Comparison of ENCODE assay signal across 2 cellular contexts in genomic region chr7:143785415-143786182, GRCh38. TPM values are rescaled to one million over a fixed set of nuclear protein-coding genes. Genes with fewer than 3 reads are reported as not detected.
"Had no signal": no experiment of that assay in that cellular context is flagged by ENCODE, and none has a peak within 500 bp of the region (broad histone marks: within the 10 kb centered on the region; RNA-seq: fewer than 3 reads in every experiment).

No MANE protein-coding gene starts in this region.

RNA-seq across cellular contexts. Expression of gene CTAGE6, which starts 28.1 kb away (rescaled TPM):
- polyA plus RNA-seq: stomach, urinary bladder had no signal
